20 cellular contexts compared by ENCODE assay signal in genomic region chr9:135803441-135803840, GRCh38.
"Had no signal": no experiment of that assay in that cellular context is flagged by ENCODE, and none has a peak within 500 bp of the region (broad histone marks: within the 10 kb centered on the region; RNA-seq: fewer than 3 reads in every experiment).

No MANE protein-coding gene starts in this region.

- H3K27ac ChIP-seq: dorsolateral prefrontal cortex, gastrocnemius medialis, pancreas, right lobe of liver, thoracic aorta, tibial nerve, vagina had no signal

- H3K27me3 ChIP-seq: dorsolateral prefrontal cortex, gastrocnemius medialis, pancreas, right lobe of liver, tibial nerve, vagina had no signal

- ATAC-seq: gastrocnemius medialis; mucosa of descending colon; pancreas; stimulated activated naive B cell treated with anti-CD40 and anti-IgM and Interleukin-4, amounts not matched to agents 10 μg/mL and 1 μg/mL and 100 μg/mL, for 72 hours had no signal

- H3K4me1 ChIP-seq: pancreas, right lobe of liver, vagina had no signal

- H3K4me3 ChIP-seq: dorsolateral prefrontal cortex, gastrocnemius medialis, mucosa of descending colon, pancreas, right lobe of liver, thoracic aorta, tibial nerve, vagina had no signal

- H3K9me3 ChIP-seq: gastrocnemius medialis, mucosa of descending colon, pancreas, right lobe of liver, thoracic aorta, tibial nerve, vagina had no signal

- FAIRE-seq: colon, keratinocyte, pancreas, small intestine had no signal

- H3K36me3 ChIP-seq: gastrocnemius medialis, pancreas, right lobe of liver, thoracic aorta, vagina had no signal

- DNase-seq: dorsolateral prefrontal cortex; effector CD4-positive, alpha-beta T cell; foreskin fibroblast; gastrocnemius medialis; head of caudate nucleus; mesenchymal stem cell; naive B cell; occipital lobe; right lobe of liver; small intestine; stimulated activated CD4-positive, alpha-beta T cell treated with anti-CD3 and anti-CD28 coated beads, Interleukin-15, amount 100 ng/mL, for 24 hours; stimulated activated CD4-positive, alpha-beta T cell treated with anti-CD3 and anti-CD28 coated beads, Interleukin-2, amount 100 ng/mL, for 48 hours; stimulated activated naive B cell treated with anti-CD40 and anti-IgM and Interleukin-4, amounts not matched to agents 10 μg/mL and 1 μg/mL and 100 μg/mL, for 72 hours had no signal
